ENCODE assay signal across 22 cellular contexts in the genomic region with DNA sequence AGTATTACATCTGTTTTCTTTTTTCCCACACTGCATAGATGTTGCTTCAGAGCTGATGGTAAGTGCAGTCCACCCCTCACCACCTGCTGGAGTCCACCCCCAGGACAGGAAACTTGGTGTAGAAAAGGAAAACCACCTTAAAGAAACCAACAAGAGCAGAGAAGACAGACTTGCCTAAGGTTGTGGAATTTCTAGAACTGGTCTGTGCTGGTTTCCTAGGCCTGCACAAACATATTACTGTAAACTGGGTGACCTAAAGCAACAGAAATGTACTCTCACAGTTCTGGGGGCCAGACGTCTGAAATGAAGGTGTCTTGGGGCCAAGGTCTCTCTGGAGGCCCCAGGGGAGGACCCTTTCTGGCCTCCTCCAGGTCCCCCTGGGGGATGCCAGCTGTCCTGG.
A peak's percentile ranks its signal among the peaks of the same experiment; 100 is the strongest.
DNase-seq lines count a peak whose midpoint lies in the region; ATAC-seq and TF ChIP-seq lines count a peak whose summit lies in the region.
"Had no signal": no experiment of that assay in that cellular context is flagged by ENCODE, and none has a peak within 500 bp of the region (broad histone marks: within the 10 kb centered on the region; RNA-seq: fewer than 3 reads in every experiment).

No MANE protein-coding gene starts in this region.

- no peaks in the 10 kb centered on the region for H3K79me2 ChIP-seq in DND-41 (ENCODE audit: insufficient read depth, low read length)

- H3K4me2 ChIP-seq in DND-41 (ENCODE audit: insufficient read depth, low read length) (no peak overlapping the region), neuronal stem cell (ENCODE audit: insufficient read depth, low read length, poor library complexity, severe bottlenecking) (no peak overlapping the region)
- H3K4me2 ChIP-seq: A549 had no signal

- ATAC-seq in DND-41 (ENCODE audit: insufficient read depth, low read depth): peak; percentile 48; the same call in 1 of the 3 replicates
- ATAC-seq in foreskin keratinocyte: peak; percentile 61
- ATAC-seq: A549, HCT116, HepG2, K562 had no signal

- H3K27me3 ChIP-seq in DND-41 (ENCODE audit: insufficient read depth, low read length, poor library complexity) (no peaks in the 10 kb centered on the region), foreskin keratinocyte (no peaks in the 10 kb centered on the region), neuronal stem cell (ENCODE audit: control insufficient read depth in 3 of 3, insufficient read depth in 3 of 3, low read depth in 1 of 3, low read length in 3 of 3) (no peaks in the 10 kb centered on the region)
- H3K27me3 ChIP-seq: BE2C had no signal

- no peaks in the 10 kb centered on the region for H3K9me3 ChIP-seq in DND-41 (ENCODE audit: insufficient read depth, low read length, severe bottlenecking)
- no peaks in the 10 kb centered on the region for H3K9me3 ChIP-seq in SK-N-MC (ENCODE audit: low read depth, low read length)
- H3K9me3 ChIP-seq in neuronal stem cell (replicated peaks in 1 of 2; ENCODE audit: control insufficient read depth in 2 of 2, insufficient read depth in 1 of 2, low read depth in 1 of 2, low read length in 2 of 2): no peaks in the 10 kb centered on the region
- H3K9me3 ChIP-seq: A549, BE2C had no signal

- H3K4me3 ChIP-seq in DND-41 (ENCODE audit: low read depth in 1 of 2, low read length in 2 of 2) (no peak overlapping the region), SK-N-MC (no peak overlapping the region), neuronal stem cell (ENCODE audit: low read length in 2 of 2) (no peak overlapping the region)
- H3K4me3 ChIP-seq: A549, K562 had no signal

- H3K27ac ChIP-seq in DND-41 (ENCODE audit: low read length) (peak overlapping the region; percentile 50; the same call in 1 of the 2 replicates), SK-N-MC (peak overlapping the region; percentile 99; the same call in 1 of the 2 replicates), foreskin keratinocyte (no peak overlapping the region), neuronal stem cell (replicated peaks; ENCODE audit: low read length) (no peak overlapping the region)
- H3K27ac ChIP-seq: A549, HL-60 had no signal

- TF ChIP-seq CTCF in DND-41 (IDR thresholded peaks at IDR 0.05; ENCODE audit: borderline replicate concordance, extremely low read depth, low read length, poor library complexity, severe bottlenecking) (no peak), foreskin keratinocyte (conservative IDR thresholded peaks at IDR 0.05) (no peak)

- peak overlapping the region; percentile 8; the same call in 1 of the 2 replicates for H2AFZ ChIP-seq in DND-41 (ENCODE audit: low read depth, low read length)
- peak overlapping the region; percentile 20 for H2AFZ ChIP-seq in neuronal stem cell (ENCODE audit: low read length)

- no peak overlapping the region for H3K18ac ChIP-seq in neuronal stem cell (ENCODE audit: low read length)

- peaks cover 9% of the 10 kb centered on the region for H3K4me1 ChIP-seq in DND-41 (ENCODE audit: insufficient read depth, low read length)
- H3K4me1 ChIP-seq in foreskin keratinocyte: peaks cover 7% of the 10 kb centered on the region
- H3K4me1 ChIP-seq in neuronal stem cell (ENCODE audit: control insufficient read depth in 2 of 2, insufficient read depth in 1 of 2, low read depth in 1 of 2, low read length in 2 of 2): peaks cover 5 to 6% of the 10 kb centered on the region in 2 donors
- H3K4me1 ChIP-seq: A549, BE2C had no signal

- no peak overlapping the region for H3K4ac ChIP-seq in neuronal stem cell (ENCODE audit: low read length)

- H4K91ac ChIP-seq in neuronal stem cell (ENCODE audit: low read depth, low read length, poor library complexity): no peak overlapping the region

- no peak overlapping the region for H2BK12ac ChIP-seq in neuronal stem cell (ENCODE audit: low read length)

- no peak overlapping the region for H2BK120ac ChIP-seq in neuronal stem cell (ENCODE audit: low read depth, low read length)

- no peak overlapping the region for H2AK5ac ChIP-seq in neuronal stem cell (ENCODE audit: low read depth, low read length)

- DNase-seq in DND-41 (no peak), SK-N-MC (ENCODE audit: low read depth, low spot score) (no peak), foreskin keratinocyte (peak; percentile 52 to 60), neuronal stem cell (ENCODE audit: low spot score) (no peak), activated gamma-delta T cell treated with Interleukin-2 at 50 U/mL for 16 hours (no peak), germinal center (ENCODE audit: low spot score) (no peak)
- DNase-seq in activated CD8-positive, alpha-beta memory T cell treated with anti-CD3 and anti-CD28 coated beads, Interleukin-2, amount 50 U/mL, for 48 hours: no peak
- DNase-seq: BE2C; CD4-positive, alpha-beta T cell; GOT3; MV-4-11; NCI-H1105 treated with DMSO at 0.1 percent for 48 hours; NCI-H2029 treated with DMSO at 0.1 percent for 48 hours; NCI-H446; NCI-H526; Right ventricle myocardium superior; SW 1271 had no signal

- H3K36me3 ChIP-seq in DND-41 (ENCODE audit: insufficient read depth, low read length) (no peaks in the 10 kb centered on the region), SK-N-MC (ENCODE audit: insufficient read depth, low read length) (no peaks in the 10 kb centered on the region), neuronal stem cell (replicated peaks in 1 of 2; ENCODE audit: control insufficient read depth in 2 of 2, insufficient read depth in 2 of 2, low read length in 2 of 2) (no peaks in the 10 kb centered on the region)
- H3K36me3 ChIP-seq: BE2C had no signal

- H3K23ac ChIP-seq in neuronal stem cell (ENCODE audit: low read depth, low read length, poor library complexity): no peak overlapping the region

- no peak overlapping the region for H3K14ac ChIP-seq in neuronal stem cell (ENCODE audit: low read length)

- no peak overlapping the region for H2BK15ac ChIP-seq in neuronal stem cell (ENCODE audit: low read length)

- no peak overlapping the region for H2BK5ac ChIP-seq in neuronal stem cell (ENCODE audit: low read length)

- no CpG with 5 or more reads among the region's 1 CpG for WGBS in neuronal stem cell (ENCODE audit: extremely low coverage in 2 of 2, insufficient read length in 2 of 2, insufficient replicate concordance in 1 of 2), 2 donors

- H3K79me1 ChIP-seq in neuronal stem cell (ENCODE audit: low read depth, low read length): no peaks in the 10 kb centered on the region

- no peak overlapping the region for H3K9ac ChIP-seq in DND-41 (ENCODE audit: low read depth, low read length)
- no peak overlapping the region for H3K9ac ChIP-seq in SK-N-MC (ENCODE audit: insufficient read length)
- no peak overlapping the region for H3K9ac ChIP-seq in neuronal stem cell (ENCODE audit: low read depth, low read length, poor library complexity)

- H4K20me1 ChIP-seq in DND-41 (ENCODE audit: insufficient read depth, low read length): no peaks in the 10 kb centered on the region

- H4K8ac ChIP-seq in neuronal stem cell (ENCODE audit: low read depth, low read length): no peak overlapping the region

Comparison
In these comparisons a context has a peak if more than half of its experiments do, and no peak if none do; other contexts are left out.
1. DNase-seq: peak in foreskin keratinocyte (2 of 2); none in DND-41 (single experiment), SK-N-MC (single experiment), neuronal stem cell (single experiment), activated CD8-positive, alpha-beta memory T cell treated with anti-CD3 and anti-CD28 coated beads, Interleukin-2, amount 50 U/mL, for 48 hours (single experiment), activated gamma-delta T cell treated with Interleukin-2 at 50 U/mL for 16 hours (single experiment) and germinal center (single experiment).
2. H3K27ac ChIP-seq: peak in DND-41 (single experiment) and SK-N-MC (single experiment); none in foreskin keratinocyte (single experiment) and neuronal stem cell (single experiment).